ENCODE assay signal across 35 cellular contexts in genomic region chrX:70852294-70852693, GRCh38. TPM values are rescaled to one million over a fixed set of nuclear protein-coding genes. Genes with fewer than 3 reads are reported as not detected.
"Had no signal": no experiment of that assay in that cellular context is flagged by ENCODE, and none has a peak within 500 bp of the region (broad histone marks: within the 10 kb centered on the region; RNA-seq: fewer than 3 reads in every experiment).

No MANE protein-coding gene starts in this region.

- H3K4me3 ChIP-seq: MG63, PC-9, SJCRH30, SK-N-MC had no signal

- H3K9me3 Mint-ChIP-seq: T-cell had no signal

- ATAC-seq: Panc1, Right ventricle myocardium inferior, SK-N-SH treated with all-trans-retinoic acid at 6 μM for 48 hours, T-cell had no signal

- H3K36me3 ChIP-seq: MG63, SJCRH30 had no signal

- H3K27ac Mint-ChIP-seq: T-cell had no signal

- H3K9me3 ChIP-seq: MG63, SJCRH30 had no signal

- H3K4me2 ChIP-seq: PC-9 had no signal

- DNase-seq: Karpas-422, MG63, NCI-H1048, NCI-H1092 treated with DMSO at 0.1 percent for 48 hours, NCI-H1105 treated with DMSO at 0.1 percent for 48 hours, NCI-H1417, NCI-H1436, NCI-H146, NCI-H1694, NCI-H187, NCI-H1930, NCI-H2029 treated with DMSO at 0.1 percent for 48 hours, NCI-H2081 treated with DMSO at 0.1 percent for 48 hours, NCI-H2107, NCI-H2171, NCI-H226, NCI-H446 treated with DMSO at 0.1 percent for 48 hours, NCI-H510A, NCI-H526, NCI-H69, NCI-H748 treated with DMSO at 0.1 percent for 48 hours, NCI-H82, PC-9, SHP77, SIG-M5, T-cell had no signal

- H2AFZ ChIP-seq: PC-9 had no signal

- H3K36me3 Mint-ChIP-seq: T-cell had no signal

- FAIRE-seq: RCC 7860 had no signal

- H3K27me3 ChIP-seq: MG63, SJCRH30 had no signal

- H3K4me3 Mint-ChIP-seq: T-cell had no signal

- H3K27ac ChIP-seq: PC-9, RWPE1, SJCRH30, SK-N-MC had no signal

- H3K4me1 Mint-ChIP-seq: T-cell had no signal

RNA-seq across cellular contexts. Expression of gene TEX11, which starts 56.2 kb away (rescaled TPM):
- total RNA-seq: LHCN-M2, OCI-LY7, PC-9, Right ventricle myocardium inferior, T-cell had no signal
